In genomic region chr10:99429521-99430095, GRCh38 we compare ENCODE assay signal across 8 cellular contexts. TPM values are rescaled to one million over a fixed set of nuclear protein-coding genes. Genes with fewer than 3 reads are reported as not detected.
DNase-seq lines count a peak whose midpoint lies in the region; ATAC-seq and TF ChIP-seq lines count a peak whose summit lies in the region.

No MANE protein-coding gene starts in this region.

- peak overlapping the region; percentile 71 for H3K4me2 ChIP-seq in neuronal stem cell (ENCODE audit: insufficient read depth, low read length, poor library complexity, severe bottlenecking)

- H4K91ac ChIP-seq in neuronal stem cell (ENCODE audit: low read depth, low read length, poor library complexity): no peak overlapping the region

- no peak overlapping the region for H2BK120ac ChIP-seq in neuronal stem cell (ENCODE audit: low read depth, low read length)

- H3K27me3 Mint-ChIP-seq in CD8-positive, alpha-beta T cell (ENCODE audit: low read depth): no peaks in the 10 kb centered on the region

- H3K4me1 ChIP-seq in CD8-positive, alpha-beta T cell (ENCODE audit: insufficient read depth, low read length): peaks cover 21% of the 10 kb centered on the region
- H3K4me1 ChIP-seq in endocrine pancreas (ENCODE audit: control insufficient read depth, insufficient read depth, low read length): peaks cover 9% of the 10 kb centered on the region
- peaks cover 7 to 10% of the 10 kb centered on the region in 2 donors for H3K4me1 ChIP-seq in neuronal stem cell (ENCODE audit: control insufficient read depth in 2 of 2, insufficient read depth in 1 of 2, low read depth in 1 of 2, low read length in 2 of 2)

- H3K27ac Mint-ChIP-seq in CD8-positive, alpha-beta T cell: peak overlapping the region; percentile 96

- POLR2A ChIA-PET in CD8-positive, alpha-beta T cell (lab: Charles Lee): interaction anchor here (0.7 to 1.6 kb wide), 4 partner anchors 187 to 1296 kb away, joined by 3 to 4 read pairs (median 3); partner anchors contain the start of genes ENTPD7 and R3HCC1L

- peak overlapping the region; percentile 96 for H2AFZ ChIP-seq in neuronal stem cell (ENCODE audit: low read length)

- no peak for DNase-seq in CD8-positive, alpha-beta T cell
- no peak for DNase-seq in NB4 (ENCODE audit: low read depth)
- no peak for DNase-seq in neuronal stem cell (ENCODE audit: low spot score)
- no peak for DNase-seq in EL
- DNase-seq in T-helper 9 cell: no peak
- DNase-seq in SKM-1 treated with dmso at 0.1 percent for 144 hours (lab: John Stamatoyannopoulos, UW; ENCODE audit: unreplicated experiment): no peak

- no peak overlapping the region for H3K23ac ChIP-seq in neuronal stem cell (ENCODE audit: low read depth, low read length, poor library complexity)

- H2AK5ac ChIP-seq in neuronal stem cell (ENCODE audit: low read depth, low read length): no peak overlapping the region

- H2BK5ac ChIP-seq in neuronal stem cell (ENCODE audit: low read length): no peak overlapping the region

- peaks cover 5% of the 10 kb centered on the region for H3K79me1 ChIP-seq in neuronal stem cell (ENCODE audit: low read depth, low read length)

- H3K9me3 ChIP-seq in CD8-positive, alpha-beta T cell (ENCODE audit: low read length): no peaks in the 10 kb centered on the region
- H3K9me3 ChIP-seq in endocrine pancreas (ENCODE audit: control insufficient read depth, low read length) (no peaks in the 10 kb centered on the region), neuronal stem cell (replicated peaks in 1 of 2; ENCODE audit: control insufficient read depth in 2 of 2, insufficient read depth in 1 of 2, low read depth in 1 of 2, low read length in 2 of 2) (no peaks in the 10 kb centered on the region)

- no peaks in the 10 kb centered on the region for H3K27me3 ChIP-seq in CD8-positive, alpha-beta T cell (ENCODE audit: insufficient read depth, low read length)
- H3K27me3 ChIP-seq in endocrine pancreas (ENCODE audit: control insufficient read depth, insufficient read depth, low read length) (no peaks in the 10 kb centered on the region), neuronal stem cell (ENCODE audit: control insufficient read depth in 3 of 3, insufficient read depth in 3 of 3, low read depth in 1 of 3, low read length in 3 of 3) (no peaks in the 10 kb centered on the region)

- no peak overlapping the region for H2BK12ac ChIP-seq in neuronal stem cell (ENCODE audit: low read length)

- H3K14ac ChIP-seq in neuronal stem cell (ENCODE audit: low read length): no peak overlapping the region

- TF ChIP-seq POLR2A in NB4 (IDR thresholded peaks at IDR 0.05; ENCODE audit: extremely low read depth, insufficient read length): no peak

- TF ChIP-seq CTCF in CD8-positive, alpha-beta T cell (IDR thresholded peaks at IDR 0.05): no peak
- TF ChIP-seq CTCF in NB4 (IDR thresholded peaks at IDR 0.05; ENCODE audit: low read depth, low read length): no peak

- H3K4ac ChIP-seq in neuronal stem cell (ENCODE audit: low read length): no peak overlapping the region

- intact Hi-C loops in CD8-positive, alpha-beta T cell (cut with DNase I, micrococcal nuclease): loop anchor here (1.0 to 10.0 kb wide), 7 partner anchors 183 to 1292 kb away; partner anchors contain the start of genes SLC25A28 (in 2 of the 2), COX15 (in 1 of the 2), CUTC (in 1 of the 2) and HPS1 (in 1 of the 2)

- WGBS in neuronal stem cell (ENCODE audit: extremely low coverage in 2 of 2, insufficient read length in 2 of 2, insufficient replicate concordance in 1 of 2), 2 donors: no CpG with 5 or more reads among the region's 6 CpGs

- no peak for ATAC-seq in CD8-positive, alpha-beta T cell
- ATAC-seq in GM18868 (IDR thresholded peaks at IDR 0.05; ENCODE audit: unreplicated experiment): no peak

- CTCF ChIA-PET in CD8-positive, alpha-beta T cell (lab: Charles Lee): interaction anchor here (0.6 to 2.6 kb wide), 3 partner anchors 10 to 1089 kb away, joined by 3 to 12 read pairs (median 3); no protein-coding TSS in a partner anchor

- no peak overlapping the region for H2BK15ac ChIP-seq in neuronal stem cell (ENCODE audit: low read length)

- H4K8ac ChIP-seq in neuronal stem cell (ENCODE audit: low read depth, low read length): no peak overlapping the region

- H3K18ac ChIP-seq in neuronal stem cell (ENCODE audit: low read length): no peak overlapping the region

- H3K4me3 Mint-ChIP-seq in CD8-positive, alpha-beta T cell: peak overlapping the region; percentile 98

- peak overlapping the region; percentile 81 for H3K4me3 ChIP-seq in CD8-positive, alpha-beta T cell (ENCODE audit: low read depth, low read length)
- H3K4me3 ChIP-seq in NB4 (ENCODE audit: low read depth, low read length) (peak overlapping the region; percentile 95), endocrine pancreas (ENCODE audit: control insufficient read depth, insufficient read depth, low read length) (peak overlapping the region; percentile 88), neuronal stem cell (ENCODE audit: low read length in 2 of 2) (peak overlapping the region; percentile 84)

- H3K36me3 Mint-ChIP-seq in CD8-positive, alpha-beta T cell: peaks cover 23% of the 10 kb centered on the region

- peaks cover 38% of the 10 kb centered on the region for H3K4me1 Mint-ChIP-seq in CD8-positive, alpha-beta T cell (ENCODE audit: low read depth)

- peak overlapping the region; percentile 90 for H3K9ac ChIP-seq in endocrine pancreas (ENCODE audit: control insufficient read depth, insufficient read depth, low read length)
- H3K9ac ChIP-seq in neuronal stem cell (ENCODE audit: low read depth, low read length, poor library complexity): no peak overlapping the region

- H3K36me3 ChIP-seq in CD8-positive, alpha-beta T cell (ENCODE audit: insufficient read depth, low read length): no peaks in the 10 kb centered on the region
- H3K36me3 ChIP-seq in endocrine pancreas (ENCODE audit: control insufficient read depth, insufficient read depth, low read length): no peaks in the 10 kb centered on the region
- H3K36me3 ChIP-seq in neuronal stem cell (replicated peaks in 1 of 2; ENCODE audit: control insufficient read depth in 2 of 2, insufficient read depth in 2 of 2, low read length in 2 of 2): peaks cover 2 to 33% of the 10 kb centered on the region in 2 donors

- peak overlapping the region; percentile 66 for H3K27ac ChIP-seq in CD8-positive, alpha-beta T cell (ENCODE audit: low read depth, low read length)
- no peak overlapping the region for H3K27ac ChIP-seq in neuronal stem cell (replicated peaks; ENCODE audit: low read length)

- no peaks in the 10 kb centered on the region for H3K9me3 Mint-ChIP-seq in CD8-positive, alpha-beta T cell

RNA-seq across cellular contexts. Expression of gene GOT1, which starts 0.8 kb away (rescaled TPM):
- total RNA-seq in CD8-positive, alpha-beta T cell: 1 to 10 TPM; 7.2 to 8.6 TPM
- 42.3 TPM for polyA plus RNA-seq in neuronal stem cell (2013, experiment 1 of 2)
- 40.4 TPM for polyA plus RNA-seq in neuronal stem cell (2013, experiment 2 of 2)
